In the genomic region with DNA sequence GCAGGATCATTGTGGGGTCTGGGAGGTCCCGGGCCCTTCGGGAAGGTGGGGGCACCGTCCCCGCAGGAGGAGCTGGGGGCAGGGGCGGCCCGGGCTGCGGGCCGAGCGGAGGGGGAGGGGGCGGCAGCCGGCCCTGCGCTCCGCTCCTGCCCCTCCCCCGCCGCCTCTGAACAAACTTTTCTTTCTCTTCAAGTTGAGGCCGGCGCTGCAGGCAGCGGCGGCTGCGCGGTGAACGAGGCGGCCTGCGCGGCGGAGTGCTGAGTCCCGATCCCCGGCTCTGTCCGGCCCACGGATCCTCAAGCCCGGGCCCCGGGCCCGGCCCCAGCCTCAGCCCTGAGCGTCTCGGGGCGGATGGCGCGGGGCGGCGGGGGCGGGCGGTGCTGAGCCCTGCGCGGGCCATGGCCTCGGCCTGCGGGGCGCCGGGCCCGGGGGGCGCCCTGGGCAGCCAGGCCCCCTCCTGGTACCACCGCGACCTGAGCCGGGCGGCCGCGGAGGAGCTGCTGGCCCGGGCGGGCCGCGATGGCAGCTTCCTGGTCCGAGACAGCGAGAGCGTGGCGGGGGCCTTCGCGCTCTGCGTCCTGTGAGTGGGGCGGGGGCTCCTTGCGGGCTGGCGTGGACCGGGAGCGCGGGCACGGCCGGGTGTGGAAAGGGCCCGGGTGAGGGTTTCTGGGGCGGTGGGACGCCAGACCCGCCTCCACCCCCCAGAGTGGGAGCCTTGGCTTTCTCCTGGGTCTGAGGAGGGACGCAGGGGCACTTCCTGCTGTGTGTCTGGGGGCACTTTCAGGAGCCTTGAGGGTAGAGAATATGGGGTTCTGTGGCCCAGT, we compare ENCODE assay signal across 8 cellular contexts. TPM values are rescaled to one million over a fixed set of nuclear protein-coding genes. Genes with fewer than 3 reads are reported as not detected.
DNase-seq lines count a peak whose midpoint lies in the region; ATAC-seq and TF ChIP-seq lines count a peak whose summit lies in the region.

A gene with protein sequence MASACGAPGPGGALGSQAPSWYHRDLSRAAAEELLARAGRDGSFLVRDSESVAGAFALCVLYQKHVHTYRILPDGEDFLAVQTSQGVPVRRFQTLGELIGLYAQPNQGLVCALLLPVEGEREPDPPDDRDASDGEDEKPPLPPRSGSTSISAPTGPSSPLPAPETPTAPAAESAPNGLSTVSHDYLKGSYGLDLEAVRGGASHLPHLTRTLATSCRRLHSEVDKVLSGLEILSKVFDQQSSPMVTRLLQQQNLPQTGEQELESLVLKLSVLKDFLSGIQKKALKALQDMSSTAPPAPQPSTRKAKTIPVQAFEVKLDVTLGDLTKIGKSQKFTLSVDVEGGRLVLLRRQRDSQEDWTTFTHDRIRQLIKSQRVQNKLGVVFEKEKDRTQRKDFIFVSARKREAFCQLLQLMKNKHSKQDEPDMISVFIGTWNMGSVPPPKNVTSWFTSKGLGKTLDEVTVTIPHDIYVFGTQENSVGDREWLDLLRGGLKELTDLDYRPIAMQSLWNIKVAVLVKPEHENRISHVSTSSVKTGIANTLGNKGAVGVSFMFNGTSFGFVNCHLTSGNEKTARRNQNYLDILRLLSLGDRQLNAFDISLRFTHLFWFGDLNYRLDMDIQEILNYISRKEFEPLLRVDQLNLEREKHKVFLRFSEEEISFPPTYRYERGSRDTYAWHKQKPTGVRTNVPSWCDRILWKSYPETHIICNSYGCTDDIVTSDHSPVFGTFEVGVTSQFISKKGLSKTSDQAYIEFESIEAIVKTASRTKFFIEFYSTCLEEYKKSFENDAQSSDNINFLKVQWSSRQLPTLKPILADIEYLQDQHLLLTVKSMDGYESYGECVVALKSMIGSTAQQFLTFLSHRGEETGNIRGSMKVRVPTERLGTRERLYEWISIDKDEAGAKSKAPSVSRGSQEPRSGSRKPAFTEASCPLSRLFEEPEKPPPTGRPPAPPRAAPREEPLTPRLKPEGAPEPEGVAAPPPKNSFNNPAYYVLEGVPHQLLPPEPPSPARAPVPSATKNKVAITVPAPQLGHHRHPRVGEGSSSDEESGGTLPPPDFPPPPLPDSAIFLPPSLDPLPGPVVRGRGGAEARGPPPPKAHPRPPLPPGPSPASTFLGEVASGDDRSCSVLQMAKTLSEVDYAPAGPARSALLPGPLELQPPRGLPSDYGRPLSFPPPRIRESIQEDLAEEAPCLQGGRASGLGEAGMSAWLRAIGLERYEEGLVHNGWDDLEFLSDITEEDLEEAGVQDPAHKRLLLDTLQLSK (plus strand): TSS at position 181 of the 824 bp plus-strand sequence. CDS start 218 bp downstream, at position 399.

- dilution Hi-C loops in mammary epithelial cell (cut with HindIII; ENCODE audit: low sequenced_read_pairs), result no loop called here

- H3K9ac ChIP-seq in SK-N-MC (ENCODE audit: insufficient read length) (peak within 1 kb of the TSS; percentile 79), mammary epithelial cell (ENCODE audit: insufficient read depth, low read length) (peak within 1 kb of the TSS; percentile 88), smooth muscle cell (ENCODE audit: low read depth) (peak within 1 kb of the TSS; percentile 76)

- no peaks in the 10 kb centered on the region for H4K20me1 ChIP-seq in mammary epithelial cell (ENCODE audit: insufficient read depth, low read length)
- peaks cover 48% of the 10 kb centered on the region for H4K20me1 ChIP-seq in smooth muscle cell (ENCODE audit: low read depth)

- H3K4me1 ChIP-seq in mammary epithelial cell (ENCODE audit: insufficient read depth, low read length), result peaks cover 36% of the 10 kb centered on the region
- no peaks in the 10 kb centered on the region for H3K4me1 ChIP-seq in smooth muscle cell (ENCODE audit: low read depth)

- in situ Hi-C loops in mammary epithelial cell (cut with MboI; ENCODE audit: low sequenced_read_pairs in 2 of 2), result no loop called here

- H2AFZ ChIP-seq in mammary epithelial cell (ENCODE audit: low read depth, low read length) (peak within 1 kb of the TSS; percentile 76), smooth muscle cell (ENCODE audit: low read depth) (peak within 1 kb of the TSS; percentile 70)

- H3K9me3 ChIP-seq in SK-N-MC (ENCODE audit: low read depth, low read length) (no peaks in the 10 kb centered on the region), mammary epithelial cell (replicated peaks; ENCODE audit: insufficient read depth, low read length) (no peaks in the 10 kb centered on the region), smooth muscle cell (replicated peaks; ENCODE audit: low read depth) (no peaks in the 10 kb centered on the region)

- H3K4me2 ChIP-seq in mammary epithelial cell (ENCODE audit: insufficient read depth, low read depth, low read length), result peak within 1 kb of the TSS; percentile 78
- peak within 1 kb of the TSS; percentile 98 for H3K4me2 ChIP-seq in smooth muscle cell

- CTCF ChIA-PET in mammary epithelial cell (lab: Charles Lee; ENCODE audit: low non-redundant PET), result interaction anchor here (0.6 kb wide), 1 partner anchor 42 kb away, joined by 3 read pairs; no protein-coding TSS in a partner anchor

- intact Hi-C loops in mammary epithelial cell (cut with micrococcal nuclease), result loop anchor here (5.0 kb wide), 2 partner anchors 122 to 142 kb away; a partner anchor contains a TSS

- H3K4me3 ChIP-seq in SK-N-MC (peak within 1 kb of the TSS; percentile 95), mammary epithelial cell (replicated peaks in 1 of 3; ENCODE audit: insufficient read depth in 1 of 3, low read depth in 2 of 3, low read length in 3 of 3) (peak within 1 kb of the TSS; percentile 81 to 96 (median 85)), smooth muscle cell (peak within 1 kb of the TSS; percentile 84)

- BruUV-seq in mammary epithelial cell (replicated peaks; lab: Mats Ljungman, UMichigan), result no TSS peak

- H3K27me3 ChIP-seq in mammary epithelial cell (ENCODE audit: insufficient read depth, low read length), result no peaks in the 10 kb centered on the region
- H3K27me3 ChIP-seq in smooth muscle cell (ENCODE audit: low read depth), result no peaks in the 10 kb centered on the region

- peak; percentile 37 for DNase-seq in NK-92 treated with Interleukin-12 subunit alpha and Interleukin-12 subunit beta, amount 100 ng/mL, for 24 hours (lab: John Stamatoyannopoulos, UW)
- no peak for DNase-seq in NK-92 (lab: John Stamatoyannopoulos, UW; ENCODE audit: unreplicated experiment)
- DNase-seq in SK-N-MC (ENCODE audit: low read depth, low spot score), result no peak
- DNase-seq in mammary epithelial cell, result peak; percentile 35
- peak; percentile 52 for DNase-seq in iris pigment epithelial cell (ENCODE audit: low read depth)
- no peak for DNase-seq in smooth muscle cell (lab: John Stamatoyannopoulos, UW; ENCODE audit: unreplicated experiment)
- no peak for DNase-seq in superior temporal gyrus (ENCODE audit: extremely low spot score)

- no peak for ATAC-seq in HG03196 (IDR thresholded peaks at IDR 0.05; ENCODE audit: unreplicated experiment)

- no peaks in the 10 kb centered on the region for H3F3A ChIP-seq in smooth muscle cell (ENCODE audit: low read depth)

- TF ChIP-seq CTCF in mammary epithelial cell (conservative IDR thresholded peaks at IDR 0.05 in 1 of 2, IDR thresholded peaks at IDR 0.05 in 1 of 2; ENCODE audit: extremely low read depth in 1 of 2, insufficient read depth in 1 of 2, low read depth in 1 of 2, low read length in 2 of 2) (no peak), smooth muscle cell (IDR thresholded peaks at IDR 0.05; ENCODE audit: borderline replicate concordance, insufficient read depth, poor library complexity, severe bottlenecking) (no peak)

- H3K27ac ChIP-seq in SK-N-MC, result peak within 1 kb of the TSS; percentile 60; the same call in 1 of the 2 replicates
- peak within 1 kb of the TSS; percentile 67 for H3K27ac ChIP-seq in mammary epithelial cell (ENCODE audit: insufficient read depth, low read depth, low read length)
- H3K27ac ChIP-seq in smooth muscle cell (ENCODE audit: low read depth), result peak within 1 kb of the TSS; percentile 80

- no CpG with 5 or more reads among the region's 80 CpGs for WGBS in mammary epithelial cell (ENCODE audit: low coverage, missing lambda C conversion rate)
- 2% methylated on average over 47 of the region's 80 CpGs for WGBS in smooth muscle cell (ENCODE audit: low lambda C conversion rate)

- H3K79me2 ChIP-seq in mammary epithelial cell (ENCODE audit: insufficient read depth, low read length) (peaks cover 29% of the 10 kb centered on the region), smooth muscle cell (ENCODE audit: low read depth) (peaks cover 36% of the 10 kb centered on the region)

- H3K36me3 ChIP-seq in SK-N-MC (ENCODE audit: insufficient read depth, low read length) (peaks cover 14% of the 10 kb centered on the region; the same call in 1 of the 2 replicates), mammary epithelial cell (ENCODE audit: insufficient read depth, low read length) (peaks cover 4% of the 10 kb centered on the region), smooth muscle cell (ENCODE audit: low read depth) (no peaks in the 10 kb centered on the region)

RNA-seq across cellular contexts. Expression of the gene that starts here (rescaled TPM):
- 100 to 1,000 TPM; 111 to 185 TPM for total RNA-seq in mammary epithelial cell
- 65.7 TPM for polyA plus RNA-seq in mammary epithelial cell
- 152 TPM for polyA minus RNA-seq in mammary epithelial cell
- total RNA-seq in smooth muscle cell, result 66.0 and 71.6 TPM in 2 replicates
- 95.6 and 104 TPM in 2 replicates for polyA plus RNA-seq in smooth muscle cell

Comparison
In these comparisons a context has a peak if more than half of its experiments do, and no peak if none do; other contexts are left out.
1. DNase-seq: peak in NK-92 treated with Interleukin-12 subunit alpha and Interleukin-12 subunit beta, amount 100 ng/mL, for 24 hours (single experiment), mammary epithelial cell (single experiment) and iris pigment epithelial cell (single experiment); none in NK-92 (single experiment), SK-N-MC (single experiment), smooth muscle cell (single experiment) and superior temporal gyrus (single experiment).
2. Peak in every context shown above with its lines, with median percentiles within 50 percentile points of each other: H3K27ac ChIP-seq, H3K4me3 ChIP-seq and H3K9ac ChIP-seq.